In genomic region chr18:53795061-53795460, GRCh38 we compare ENCODE assay signal across 25 cellular contexts.
DNase-seq lines count a peak whose midpoint lies in the region; ATAC-seq and TF ChIP-seq lines count a peak whose summit lies in the region.
"Had no signal": no experiment of that assay in that cellular context is flagged by ENCODE, and none has a peak within 500 bp of the region (broad histone marks: within the 10 kb centered on the region; RNA-seq: fewer than 3 reads in every experiment).

No MANE protein-coding gene starts in this region.

- H3K27ac ChIP-seq in RWPE2 (ENCODE audit: poor library complexity, severe bottlenecking), result no peak overlapping the region
- H3K27ac ChIP-seq in dorsolateral prefrontal cortex, result no peak overlapping the region
- no peak overlapping the region for H3K27ac ChIP-seq in stomach
- H3K27ac ChIP-seq: adrenal gland, cardiac muscle cell, parathyroid adenoma, right atrium auricular region had no signal

- H3K27me3 ChIP-seq in RWPE2 (ENCODE audit: insufficient read depth, poor library complexity, severe bottlenecking), result no peaks in the 10 kb centered on the region
- H3K27me3 ChIP-seq in dorsolateral prefrontal cortex, result no peaks in the 10 kb centered on the region
- no peaks in the 10 kb centered on the region for H3K27me3 ChIP-seq in stomach
- H3K27me3 ChIP-seq: adrenal gland, cardiac muscle cell, right atrium auricular region had no signal

- intact Hi-C loops in dorsolateral prefrontal cortex (cut with DNase I) (no loop called here), stomach (cut with DNase I; ENCODE audit: low total_unique reads) (no loop called here)

- no peak overlapping the region for H3K4me3 ChIP-seq in RWPE2 (ENCODE audit: severe bottlenecking)
- H3K4me3 ChIP-seq in epithelial cell of esophagus (ENCODE audit: low read length), result no peak overlapping the region
- no peak overlapping the region for H3K4me3 ChIP-seq in dorsolateral prefrontal cortex
- no peak overlapping the region for H3K4me3 ChIP-seq in stomach
- H3K4me3 ChIP-seq: adrenal gland, cardiac muscle cell, lung, right atrium auricular region had no signal

- ATAC-seq in RWPE2 (ENCODE audit: low read depth), result peak; percentile 65
- ATAC-seq: HCT116, WTC11 had no signal

- 84 to 87% (median 87%) methylated on average over 3 of the region's 3 CpGs for WGBS in stomach, 5 donors

- TF ChIP-seq POLR2A in stomach (IDR thresholded peaks at IDR 0.05), result no peak

- no peak for TF ChIP-seq EP300 in stomach (IDR thresholded peaks at IDR 0.05)

- TF ChIP-seq CTCF in RWPE2 (IDR thresholded peaks at IDR 0.05; ENCODE audit: poor library complexity, severe bottlenecking) (no peak), epithelial cell of esophagus (IDR thresholded peaks at IDR 0.05; ENCODE audit: insufficient read depth, low read depth, low read length, missing control alignments) (no peak), dorsolateral prefrontal cortex (IDR thresholded peaks at IDR 0.05 in 54 of 56, conservative IDR thresholded peaks at IDR 0.05 in 2 of 56; ENCODE audit: low read depth in 1 of 56, partially characterized antibody in 56 of 56) (no peak), stomach (IDR thresholded peaks at IDR 0.05) (no peak)

- peaks cover 15% of the 10 kb centered on the region for H3K4me1 ChIP-seq in RWPE2 (ENCODE audit: insufficient read depth, poor library complexity, severe bottlenecking)
- no peaks in the 10 kb centered on the region for H3K4me1 ChIP-seq in stomach
- H3K4me1 ChIP-seq: adrenal gland, Caco-2, parathyroid adenoma, right atrium auricular region had no signal

- no peaks in the 10 kb centered on the region for H3K36me3 ChIP-seq in RWPE2 (ENCODE audit: low read depth)
- H3K36me3 ChIP-seq in stomach, result no peaks in the 10 kb centered on the region
- H3K36me3 ChIP-seq: adrenal gland, cardiac muscle cell, right atrium auricular region had no signal

- DNase-seq in HT1080 (ENCODE audit: low read depth), result peak; percentile 49
- no peak for DNase-seq in RWPE2 (ENCODE audit: low spot score)
- DNase-seq in epithelial cell of esophagus (ENCODE audit: low read depth), result peak; percentile 30
- DNase-seq in iris pigment epithelial cell (ENCODE audit: low read depth), result peak; percentile 68
- DNase-seq in dorsolateral prefrontal cortex, result no peak
- no peak for DNase-seq in activated CD4-positive, alpha-beta T cell treated with anti-CD3 and anti-CD28 coated beads for 1 hour
- DNase-seq in stomach, result no peak
- DNase-seq: activated CD4-positive, alpha-beta T cell treated with anti-CD3 and anti-CD28 coated beads, Interleukin-2, amount 50 U/mL, for 1 hour; activated naive CD4-positive, alpha-beta T cell treated with Interleukin-2 at 50 U/mL for 16 hours; adrenal gland; C1 segment of cervical spinal cord; Caco-2; endodermal cell; NCI-H1105; NCI-H187 treated with DMSO at 0.1 percent for 48 hours; NCI-H526; nephron progenitor cell; stimulated activated CD4-positive, alpha-beta T cell treated with anti-CD3 and anti-CD28 coated beads, Interleukin-4, amount 100 ng/mL, for 1 hour; substantia nigra had no signal

- H3K9me3 ChIP-seq in RWPE2 (ENCODE audit: severe bottlenecking) (no peaks in the 10 kb centered on the region), stomach (no peaks in the 10 kb centered on the region)
- H3K9me3 ChIP-seq: adrenal gland, Caco-2, right atrium auricular region had no signal

Comparison
In these comparisons a context has a peak if more than half of its experiments do, and no peak if none do; other contexts are left out.
1. DNase-seq: peak in HT1080 (single experiment), epithelial cell of esophagus (single experiment) and iris pigment epithelial cell (single experiment); none in RWPE2 (single experiment), dorsolateral prefrontal cortex (0 of 10), activated CD4-positive, alpha-beta T cell treated with anti-CD3 and anti-CD28 coated beads for 1 hour (single experiment) and stomach (single experiment).